In the genomic region with DNA sequence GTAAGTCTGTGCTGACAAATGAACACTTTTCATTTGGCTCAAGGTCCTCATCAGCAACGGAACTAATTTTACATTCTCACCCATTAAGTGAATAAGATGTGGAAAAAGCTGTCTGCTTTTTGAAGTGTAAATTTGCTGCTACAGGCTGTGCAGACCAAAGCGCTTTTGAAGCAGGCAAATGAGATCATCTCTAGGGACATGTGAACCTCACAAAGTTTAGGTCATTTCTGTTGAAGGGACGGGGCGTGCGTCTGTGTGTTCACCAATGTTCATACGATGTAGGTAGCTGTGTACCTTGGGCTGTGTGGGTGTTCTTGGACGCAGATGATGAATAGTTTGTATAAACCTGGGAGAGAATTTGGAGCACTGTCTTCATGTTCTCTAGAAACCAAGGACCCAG, we compare ENCODE assay signal across 28 cellular contexts.
"Had no signal": no experiment of that assay in that cellular context is flagged by ENCODE, and none has a peak within 500 bp of the region (broad histone marks: within the 10 kb centered on the region; RNA-seq: fewer than 3 reads in every experiment).

No MANE protein-coding gene starts in this region.

- H3K27me3 ChIP-seq: ascending aorta, cardiac muscle cell had no signal

- H3K27ac ChIP-seq: ascending aorta, cardiac muscle cell, VCaP had no signal

- H3K36me3 ChIP-seq: ascending aorta, cardiac muscle cell had no signal

- H3K4me1 ChIP-seq: ascending aorta had no signal

- DNase-seq: activated B cell treated with CpG ODN at 0.5 μM for 24 hours; activated CD4-positive, alpha-beta memory T cell treated with anti-CD3 and anti-CD28 coated beads, Interleukin-2, amount 10 ng/mL, durations not matched to agents 7 days and 5 days; activated CD4-positive, alpha-beta T cell treated with anti-CD3 and anti-CD28 coated beads for 1 hour; activated CD4-positive, alpha-beta T cell treated with anti-CD3 and anti-CD28 coated beads for 36 hours; activated CD4-positive, alpha-beta T cell treated with anti-CD3 and anti-CD28 coated beads for 48 hours; activated CD4-positive, alpha-beta T cell treated with anti-CD3 and anti-CD28 coated beads, Interleukin-2, amount 10 ng/mL, durations not matched to agents 7 days and 5 days; activated CD4-positive, alpha-beta T cell treated with anti-CD3 and anti-CD28 coated beads, Interleukin-2, amount 50 U/mL, for 48 hours; activated CD8-positive, alpha-beta memory T cell treated with anti-CD3 and anti-CD28 coated beads for 24 hours; activated CD8-positive, alpha-beta memory T cell treated with anti-CD3 and anti-CD28 coated beads, Interleukin-2, amount 10 ng/mL, durations not matched to agents 7 days and 5 days; activated CD8-positive, alpha-beta memory T cell treated with anti-CD3 and anti-CD28 coated beads, Interleukin-2, amount 50 U/mL, for 48 hours; activated CD8-positive, alpha-beta T cell treated with anti-CD3 and anti-CD28 coated beads, Interleukin-2, amount 10 ng/mL, durations not matched to agents 7 days and 5 days; activated effector memory CD4-positive, alpha-beta T cell treated with Interleukin-2 at 50 U/mL for 16 hours; activated gamma-delta T cell; activated naive CD4-positive, alpha-beta T cell treated with anti-CD3 and anti-CD28 coated beads, Interleukin-2, amount 10 ng/mL, durations not matched to agents 7 days and 5 days; activated naive CD4-positive, alpha-beta T cell treated with Interleukin-2 at 50 U/mL for 16 hours; activated naive CD8-positive, alpha-beta T cell treated with anti-CD3 and anti-CD28 coated beads, Interleukin-2, amount 10 ng/mL, durations not matched to agents 7 days and 5 days; activated naive CD8-positive, alpha-beta T cell treated with anti-CD3 and anti-CD28 coated beads, Interleukin-2, amount 50 U/mL, for 24 hours; activated T-cell treated with anti-CD3 and anti-CD28 coated beads, Interleukin-2, amount 50 U/mL, for 24 hours; activated T-cell treated with anti-CD3 and anti-CD28 coated beads, Interleukin-2, amount 50 U/mL, for 48 hours; amygdala; anterior cingulate cortex; caudate nucleus; cerebellar nuclear complex; T-helper 2 cell; T-helper 9 cell had no signal

- ATAC-seq: activated CD4-positive, alpha-beta T cell treated with anti-CD3 and anti-CD28 coated beads for 36 hours; activated CD8-positive, alpha-beta memory T cell treated with anti-CD3 and anti-CD28 coated beads, Interleukin-2, amount 10 ng/mL, durations not matched to agents 7 days and 5 days; activated CD8-positive, alpha-beta T cell treated with anti-CD3 and anti-CD28 coated beads, Interleukin-2, amount 10 ng/mL, durations not matched to agents 7 days and 5 days; activated naive CD8-positive, alpha-beta T cell treated with anti-CD3 and anti-CD28 coated beads, Interleukin-2, amount 50 U/mL, for 24 hours had no signal

- H3K9me3 ChIP-seq: ascending aorta had no signal

- H3K4me3 ChIP-seq: ascending aorta, cardiac muscle cell had no signal
